Comparison of ENCODE assay signal across 19 cellular contexts in genomic region chr22:44574581-44575343, GRCh38.
A peak's percentile ranks its signal among the peaks of the same experiment; 100 is the strongest.
DNase-seq lines count a peak whose midpoint lies in the region; ATAC-seq and TF ChIP-seq lines count a peak whose summit lies in the region.
"Had no signal": no experiment of that assay in that cellular context is flagged by ENCODE, and none has a peak within 500 bp of the region (broad histone marks: within the 10 kb centered on the region; RNA-seq: fewer than 3 reads in every experiment).

No MANE protein-coding gene starts in this region.

- peaks cover 5% of the 10 kb centered on the region for H3K4me1 ChIP-seq in IMR-90 (ENCODE audit: control insufficient read depth, insufficient read depth, low read length)
- H3K4me1 ChIP-seq in aorta (ENCODE audit: control insufficient read depth in 1 of 2, insufficient read depth in 2 of 2, low read length in 2 of 2): no peaks in the 10 kb centered on the region
- H3K4me1 ChIP-seq: lower lobe of right lung, pancreas had no signal

- POLR2A ChIA-PET in IMR-90 (lab: Charles Lee; ENCODE audit: unreplicated experiment): no interaction called here

- TF ChIP-seq POLR2A in IMR-90 (IDR thresholded peaks at IDR 0.05; ENCODE audit: low read depth, low read length): no peak

- no peak for TF ChIP-seq RAD21 in IMR-90 (IDR thresholded peaks at IDR 0.05; ENCODE audit: low read length)

- in situ Hi-C loops in IMR-90 (cut with MboI; ENCODE audit: low sequenced_read_pairs): no loop called here

- H3K36me3 Mint-ChIP-seq in endothelial cell (ENCODE audit: low read depth, unreplicated experiment): peaks cover 7% of the 10 kb centered on the region
- H3K36me3 Mint-ChIP-seq in nephron progenitor cell (ENCODE audit: low read depth): no peaks in the 10 kb centered on the region
- H3K36me3 Mint-ChIP-seq: activated naive CD4-positive, alpha-beta T cell treated with anti-CD3 and anti-CD28 coated beads, Interleukin-2, amount 10 ng/mL, durations not matched to agents 7 days and 5 days had no signal

- no peak overlapping the region for H4K5ac ChIP-seq in IMR-90 (ENCODE audit: low read depth, low read length)

- H3K9me3 ChIP-seq in IMR-90 (ENCODE audit: control insufficient read depth, insufficient read depth, low read length): peaks cover 5% of the 10 kb centered on the region
- H3K9me3 ChIP-seq in aorta (ENCODE audit: control insufficient read depth, low read length): peaks cover 2% of the 10 kb centered on the region
- H3K9me3 ChIP-seq: lower lobe of right lung, pancreas had no signal

- no peak for TF ChIP-seq CTCF in IMR-90 (conservative IDR thresholded peaks at IDR 0.05; ENCODE audit: low read depth, low read length)
- TF ChIP-seq CTCF in endothelial cell (IDR thresholded peaks at IDR 0.05; ENCODE audit: unreplicated experiment): no peak
- no peak for TF ChIP-seq CTCF in nephron progenitor cell (IDR thresholded peaks at IDR 0.05)

- peak overlapping the region; percentile 5; the same call in 1 of the 2 replicates for H3K4ac ChIP-seq in IMR-90 (ENCODE audit: low read depth, low read length)

- no peak overlapping the region for H2BK120ac ChIP-seq in IMR-90 (ENCODE audit: low read depth, low read length)

- no peaks in the 10 kb centered on the region for H3K79me1 ChIP-seq in IMR-90 (ENCODE audit: low read depth in 1 of 2, low read length in 2 of 2)

- H3K27me3 ChIP-seq in IMR-90 (ENCODE audit: control insufficient read depth, insufficient read depth, low read length) (peaks cover 25% of the 10 kb centered on the region), aorta (ENCODE audit: control insufficient read depth in 1 of 2, insufficient read depth in 2 of 2, low read length in 1 of 2) (no peaks in the 10 kb centered on the region)
- H3K27me3 ChIP-seq: pancreas had no signal

- no peak overlapping the region for H2BK5ac ChIP-seq in IMR-90 (ENCODE audit: low read depth, low read length, poor library complexity, severe bottlenecking)

- no peak overlapping the region for H3K14ac ChIP-seq in IMR-90 (replicated peaks; ENCODE audit: low read depth, low read length)

- H3K4me3 Mint-ChIP-seq in endothelial cell (ENCODE audit: unreplicated experiment): no peak overlapping the region
- H3K4me3 Mint-ChIP-seq in nephron progenitor cell: no peak overlapping the region
- H3K4me3 Mint-ChIP-seq: activated naive CD4-positive, alpha-beta T cell treated with anti-CD3 and anti-CD28 coated beads, Interleukin-2, amount 10 ng/mL, durations not matched to agents 7 days and 5 days; B cell had no signal

- H3K27me3 Mint-ChIP-seq in endothelial cell (ENCODE audit: unreplicated experiment): peaks cover 2% of the 10 kb centered on the region
- H3K27me3 Mint-ChIP-seq in nephron progenitor cell (ENCODE audit: low read depth, poor library complexity): peaks cover 67% of the 10 kb centered on the region

- H3K9ac ChIP-seq in IMR-90 (ENCODE audit: low read depth, low read length): no peak overlapping the region

- H4K8ac ChIP-seq in IMR-90 (ENCODE audit: low read depth in 2 of 2, low read length in 2 of 2): no peak overlapping the region

- 0 out of 2 replicates have a peak overlapping the region, but pooled peaks have one; percentile 44 for H2AK5ac ChIP-seq in IMR-90 (ENCODE audit: low read depth, low read length)

- no peak overlapping the region for H2BK15ac ChIP-seq in IMR-90 (ENCODE audit: low read depth, low read length)

- peak overlapping the region; percentile 40; the same call in 1 of the 2 replicates for H3K18ac ChIP-seq in IMR-90 (ENCODE audit: low read depth, low read length)

- H3K9me3 Mint-ChIP-seq in endothelial cell (ENCODE audit: unreplicated experiment) (no peaks in the 10 kb centered on the region), nephron progenitor cell (peaks cover 17% of the 10 kb centered on the region)
- H3K9me3 Mint-ChIP-seq: activated naive CD4-positive, alpha-beta T cell treated with anti-CD3 and anti-CD28 coated beads, Interleukin-2, amount 10 ng/mL, durations not matched to agents 7 days and 5 days had no signal

- peaks cover 31% of the 10 kb centered on the region for H3K4me1 Mint-ChIP-seq in endothelial cell (ENCODE audit: unreplicated experiment)
- H3K4me1 Mint-ChIP-seq in nephron progenitor cell: peaks cover 49% of the 10 kb centered on the region
- H3K4me1 Mint-ChIP-seq: activated naive CD4-positive, alpha-beta T cell treated with anti-CD3 and anti-CD28 coated beads, Interleukin-2, amount 10 ng/mL, durations not matched to agents 7 days and 5 days; B cell had no signal

- H3K27ac Mint-ChIP-seq in endothelial cell (ENCODE audit: unreplicated experiment): peak overlapping the region; percentile 48
- H3K27ac Mint-ChIP-seq in nephron progenitor cell: peak overlapping the region; percentile 59
- H3K27ac Mint-ChIP-seq: activated naive CD4-positive, alpha-beta T cell treated with anti-CD3 and anti-CD28 coated beads, Interleukin-2, amount 10 ng/mL, durations not matched to agents 7 days and 5 days; B cell had no signal

- H3K36me3 ChIP-seq in IMR-90 (ENCODE audit: control insufficient read depth, insufficient read depth, low read length): no peaks in the 10 kb centered on the region
- H3K36me3 ChIP-seq in aorta (ENCODE audit: control insufficient read depth in 1 of 2, insufficient read depth in 2 of 2, low read length in 1 of 2): no peaks in the 10 kb centered on the region
- H3K36me3 ChIP-seq: lower lobe of right lung, pancreas had no signal

- CTCF ChIA-PET in IMR-90 (lab: Yijun Ruan, JAX): no interaction called here

- no peak overlapping the region for H3K23ac ChIP-seq in IMR-90 (ENCODE audit: low read depth, low read length)

- peaks cover 4% of the 10 kb centered on the region; the same call in 1 of the 2 replicates for H3K9me1 ChIP-seq in IMR-90 (ENCODE audit: insufficient read depth, low read length)

- peak overlapping the region; percentile 59 for H2AFZ ChIP-seq in IMR-90 (replicated peaks; ENCODE audit: low read length, poor library complexity)

- peak; percentile 26 for DNase-seq in Daoy (ENCODE audit: low read depth)
- DNase-seq in IMR-90: no peak
- no peak for DNase-seq in endothelial cell (ENCODE audit: low spot score)
- no peak for DNase-seq in nephron progenitor cell
- DNase-seq in NCI-H82 treated with DMSO at 0.1 percent for 48 hours (lab: John Stamatoyannopoulos, UW; ENCODE audit: unreplicated experiment): no peak
- DNase-seq in activated CD4-positive, CD25-positive, alpha-beta regulatory T cell (lab: John Stamatoyannopoulos, UW): no peak
- no peak for DNase-seq in aorta
- DNase-seq: activated naive CD4-positive, alpha-beta T cell treated with anti-CD3 and anti-CD28 coated beads, Interleukin-2, amount 10 ng/mL, durations not matched to agents 7 days and 5 days; erythroblast; lower lobe of right lung; NCI-H1092 treated with DMSO at 0.1 percent for 48 hours; OCI-M1; stimulated activated CD4-positive, alpha-beta T cell treated with anti-CD3 and anti-CD28 coated beads, Interleukin-4, amount 100 ng/mL, for 24 hours; T-helper 9 cell had no signal

- BruUV-seq in IMR-90 (replicated peaks; lab: Mats Ljungman, UMichigan): no TSS peak

- H3K56ac ChIP-seq in IMR-90 (ENCODE audit: extremely low read depth, insufficient read depth, low read length): no peak overlapping the region

- H2AK9ac ChIP-seq in IMR-90 (replicated peaks; ENCODE audit: low read depth, low read length, poor library complexity): peak overlapping the region; percentile 10

- H4K91ac ChIP-seq in IMR-90 (ENCODE audit: insufficient read depth, low read depth, low read length): 0 out of 2 replicates have a peak overlapping the region, but pooled peaks have one; percentile 4

- H3K27ac ChIP-seq in IMR-90 (ENCODE audit: insufficient read depth, low read length) (no peak overlapping the region), aorta (ENCODE audit: low read depth in 1 of 2, low read length in 2 of 2) (no peak overlapping the region)
- H3K27ac ChIP-seq: lower lobe of right lung, pancreas, SK-N-MC, skin epidermis had no signal

- no peaks in the 10 kb centered on the region for H4K20me1 ChIP-seq in IMR-90 (ENCODE audit: insufficient read depth, low read length)

- dilution Hi-C loops in IMR-90 (cut with HindIII; ENCODE audit: low sequenced_read_pairs, unreplicated experiment): no loop called here

- H3K4me3 ChIP-seq in IMR-90 (ENCODE audit: insufficient read depth, low read depth, low read length) (no peak overlapping the region), aorta (ENCODE audit: low read length in 2 of 2) (no peak overlapping the region)
- H3K4me3 ChIP-seq: lower lobe of right lung, pancreas, SK-N-MC, skin epidermis had no signal

- ATAC-seq in IMR-90 (ENCODE audit: low read depth) (no peak), aorta (ENCODE audit: low FRiP score) (no peak), GM21825 (IDR thresholded peaks at IDR 0.05; ENCODE audit: unreplicated experiment) (no peak)

- H3K4me2 ChIP-seq in IMR-90 (ENCODE audit: low read depth, low read length): no peak overlapping the region

- H2BK20ac ChIP-seq in IMR-90 (ENCODE audit: low read depth, low read length): no peak overlapping the region

- no CpG with 5 or more reads among the region's 20 CpGs for WGBS in IMR-90 (ENCODE audit: extremely low coverage in 2 of 2, insufficient read length in 1 of 2), 2 experiments
- WGBS in aorta, 2 donors: 34 to 45% methylated on average over 20 of the region's 20 CpGs

- intact Hi-C loops in IMR-90 (cut with micrococcal nuclease): no loop called here
- intact Hi-C loops in aorta (cut with DNase I): no loop called here

TF ChIP-seq in IMR-90, 13 proteins besides CTCF, POLR2A, EP300 and RAD21 (continues in another document):
- TF ChIP-seq SMC3 (IDR thresholded peaks at IDR 0.05; ENCODE audit: low read depth, low read length): no peak
- TF ChIP-seq MAFK (IDR thresholded peaks at IDR 0.05; ENCODE audit: low read depth, low read length): no peak
- TF ChIP-seq MXI1 (IDR thresholded peaks at IDR 0.05; ENCODE audit: borderline replicate concordance, low read depth, low read length): no peak
- no peak for TF ChIP-seq CHD1 (IDR thresholded peaks at IDR 0.05; ENCODE audit: low read depth, low read length)
- TF ChIP-seq RFX5 (IDR thresholded peaks at IDR 0.05; ENCODE audit: low read depth, low read length): no peak
- TF ChIP-seq FOS (IDR thresholded peaks at IDR 0.05; ENCODE audit: low read depth, low read length): no peak
- TF ChIP-seq BHLHE40 (IDR thresholded peaks at IDR 0.05; ENCODE audit: low read depth, low read length): no peak
- TF ChIP-seq ELK1 (IDR thresholded peaks at IDR 0.05; ENCODE audit: borderline replicate concordance, low read depth, low read length): no peak
- no peak for TF ChIP-seq NFE2L2 (IDR thresholded peaks at IDR 0.05; ENCODE audit: low read depth, low read length)
- no peak for TF ChIP-seq RCOR1 (IDR thresholded peaks at IDR 0.05; ENCODE audit: insufficient replicate concordance, low read length)
